Comparison of ENCODE assay signal across 8 cellular contexts in the genomic region with DNA sequence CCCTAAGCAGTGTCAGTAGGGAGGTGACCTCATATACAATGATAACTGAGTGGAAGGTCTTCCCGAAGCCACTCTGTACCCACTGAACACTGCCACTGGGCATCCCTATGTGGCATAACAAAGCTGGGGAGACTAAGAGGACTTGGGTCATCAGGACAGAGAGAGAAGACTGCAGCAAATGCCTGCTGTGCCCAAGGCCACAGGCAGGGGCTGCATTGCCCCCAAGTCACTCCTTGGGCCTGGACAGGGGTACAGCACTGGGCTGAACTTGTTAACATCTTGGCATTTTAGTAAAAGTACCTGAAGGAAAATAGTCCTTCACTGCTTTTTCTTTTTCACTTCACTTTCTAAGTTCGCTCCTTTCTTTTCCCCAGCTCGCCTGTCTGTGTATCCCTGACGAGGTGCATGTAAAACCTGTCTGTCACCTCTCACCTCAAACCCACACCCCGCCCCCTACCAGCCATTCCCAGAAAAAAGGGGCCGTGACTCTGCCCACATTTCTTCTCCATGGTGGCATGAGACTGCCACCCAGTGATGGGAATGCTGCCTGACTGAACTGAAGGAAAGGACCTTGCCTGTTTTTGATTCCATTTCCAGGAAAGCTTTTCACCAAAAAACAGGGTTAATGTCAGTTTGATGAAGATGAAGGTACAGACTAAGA.
DNase-seq lines count a peak whose midpoint lies in the region; ATAC-seq and TF ChIP-seq lines count a peak whose summit lies in the region.

No MANE protein-coding gene starts in this region.

- in situ Hi-C loops in transverse colon (cut with MboI; ENCODE audit: low pct_ligation_motif_present in 1 of 4, low pct_unique_long_range_greater_than_20kb in 1 of 4, low sequenced_read_pairs in 3 of 4) = loop anchor here in 1 of 4 donors (10.0 kb wide), 1 partner anchor 73 kb away; no protein-coding TSS in a partner anchor

- ATAC-seq in heart left ventricle (peak; percentile 43 to 80 (median 68)), GM18519 (IDR thresholded peaks at IDR 0.05; ENCODE audit: low FRiP score, unreplicated experiment) (no peak)
- no peak for ATAC-seq in effector memory CD8-positive, alpha-beta T cell (replicated peaks)
- ATAC-seq in activated T-cell treated with anti-CD3 and anti-CD28 coated beads, Interleukin-2, amount 50 U/mL, for 72 hours (replicated peaks in 1 of 2) = no peak

- POLR2A ChIA-PET in activated CD4-positive, alpha-beta memory T cell treated with anti-CD3 and anti-CD28 coated beads for 36 hours (lab: Charles Lee) = no interaction called here
- POLR2A ChIA-PET in activated CD4-positive, alpha-beta memory T cell treated with anti-CD3 and anti-CD28 coated beads, Interleukin-2, amount 10 ng/mL, durations not matched to agents 7 days and 5 days (lab: Charles Lee) = no interaction called here

- no peak for TF ChIP-seq POLR2A in heart left ventricle (IDR thresholded peaks at IDR 0.05)
- no peak for TF ChIP-seq POLR2A in transverse colon (IDR thresholded peaks at IDR 0.05)

- H3K27me3 ChIP-seq in heart left ventricle (no peaks in the 10 kb centered on the region), transverse colon (no peaks in the 10 kb centered on the region)

- H3K4me3 ChIP-seq in heart left ventricle (no peak overlapping the region), transverse colon (no peak overlapping the region)

- no peaks in the 10 kb centered on the region for H3K9me3 Mint-ChIP-seq in activated CD4-positive, alpha-beta memory T cell treated with anti-CD3 and anti-CD28 coated beads for 36 hours
- no peaks in the 10 kb centered on the region for H3K9me3 Mint-ChIP-seq in activated CD4-positive, alpha-beta memory T cell treated with anti-CD3 and anti-CD28 coated beads, Interleukin-2, amount 10 ng/mL, durations not matched to agents 7 days and 5 days
- H3K9me3 Mint-ChIP-seq in effector memory CD8-positive, alpha-beta T cell = no peaks in the 10 kb centered on the region
- no peaks in the 10 kb centered on the region for H3K9me3 Mint-ChIP-seq in activated T-cell treated with anti-CD3 and anti-CD28 coated beads, Interleukin-2, amount 50 U/mL, for 72 hours

- peak; percentile 29 to 71 (median 49) for TF ChIP-seq CTCF in heart left ventricle (IDR thresholded peaks at IDR 0.05)
- peak in 4 of 5 experiments; percentile 13 to 35 (median 23) for TF ChIP-seq CTCF in transverse colon (IDR thresholded peaks at IDR 0.05)

- H3K36me3 Mint-ChIP-seq in activated CD4-positive, alpha-beta memory T cell treated with anti-CD3 and anti-CD28 coated beads for 36 hours = no peaks in the 10 kb centered on the region
- no peaks in the 10 kb centered on the region for H3K36me3 Mint-ChIP-seq in activated CD4-positive, alpha-beta memory T cell treated with anti-CD3 and anti-CD28 coated beads, Interleukin-2, amount 10 ng/mL, durations not matched to agents 7 days and 5 days (ENCODE audit: low read depth)
- peaks cover 9% of the 10 kb centered on the region for H3K36me3 Mint-ChIP-seq in effector memory CD8-positive, alpha-beta T cell (ENCODE audit: insufficient read depth)
- H3K36me3 Mint-ChIP-seq in activated T-cell treated with anti-CD3 and anti-CD28 coated beads, Interleukin-2, amount 50 U/mL, for 72 hours (ENCODE audit: insufficient read depth in 2 of 2) = no peaks in the 10 kb centered on the region

- no peaks in the 10 kb centered on the region for H3K36me3 ChIP-seq in heart left ventricle
- no peaks in the 10 kb centered on the region for H3K36me3 ChIP-seq in transverse colon

- intact Hi-C loops in activated CD4-positive, alpha-beta memory T cell treated with anti-CD3 and anti-CD28 coated beads for 36 hours (cut with micrococcal nuclease) = no loop called here
- intact Hi-C loops in heart left ventricle (cut with DNase I) (loop anchor here in 3 of 10 donors (5.0 to 10.0 kb wide), 2 partner anchors 71 to 133 kb away; no protein-coding TSS in a partner anchor), transverse colon (cut with DNase I; ENCODE audit: low total_unique reads) (no loop called here)

- no peak overlapping the region for H3K4me3 Mint-ChIP-seq in activated CD4-positive, alpha-beta memory T cell treated with anti-CD3 and anti-CD28 coated beads for 36 hours
- H3K4me3 Mint-ChIP-seq in activated CD4-positive, alpha-beta memory T cell treated with anti-CD3 and anti-CD28 coated beads, Interleukin-2, amount 10 ng/mL, durations not matched to agents 7 days and 5 days = no peak overlapping the region
- H3K4me3 Mint-ChIP-seq in effector memory CD8-positive, alpha-beta T cell = no peak overlapping the region
- no peak overlapping the region for H3K4me3 Mint-ChIP-seq in activated T-cell treated with anti-CD3 and anti-CD28 coated beads, Interleukin-2, amount 50 U/mL, for 72 hours

- WGBS in heart left ventricle, 4 donors = 39 to 62% (median 53%) methylated on average over 6 of the region's 6 CpGs
- WGBS in transverse colon (ENCODE audit: low coverage in 1 of 2), 2 donors = 37 to 44% methylated on average over 4 to 6 of the region's 6 CpGs

- CTCF ChIA-PET in activated CD4-positive, alpha-beta memory T cell treated with anti-CD3 and anti-CD28 coated beads for 36 hours (lab: Charles Lee) = interaction anchor here (0.7 to 1.0 kb wide), 2 partner anchors 12 to 74 kb away, joined by 3 read pairs; no protein-coding TSS in a partner anchor
- CTCF ChIA-PET in activated CD4-positive, alpha-beta memory T cell treated with anti-CD3 and anti-CD28 coated beads, Interleukin-2, amount 10 ng/mL, durations not matched to agents 7 days and 5 days (lab: Charles Lee) = interaction anchor here (0.6 to 1.5 kb wide), 2 partner anchors 15 to 29 kb away, joined by 3 to 5 read pairs; no protein-coding TSS in a partner anchor

- H3K9me3 ChIP-seq in heart left ventricle (no peaks in the 10 kb centered on the region), transverse colon (no peaks in the 10 kb centered on the region)

- H3K4me1 Mint-ChIP-seq in activated CD4-positive, alpha-beta memory T cell treated with anti-CD3 and anti-CD28 coated beads for 36 hours (ENCODE audit: low read depth) = no peaks in the 10 kb centered on the region
- peaks cover 17% of the 10 kb centered on the region for H3K4me1 Mint-ChIP-seq in activated CD4-positive, alpha-beta memory T cell treated with anti-CD3 and anti-CD28 coated beads, Interleukin-2, amount 10 ng/mL, durations not matched to agents 7 days and 5 days
- H3K4me1 Mint-ChIP-seq in effector memory CD8-positive, alpha-beta T cell (ENCODE audit: low read depth in 2 of 2) = peaks cover 0 to 2% of the 10 kb centered on the region in 2 donors
- no peaks in the 10 kb centered on the region for H3K4me1 Mint-ChIP-seq in activated T-cell treated with anti-CD3 and anti-CD28 coated beads, Interleukin-2, amount 50 U/mL, for 72 hours (ENCODE audit: low read depth)

- peaks cover 0 to 3% (median 0%) of the 10 kb centered on the region in 12 donors for H3K4me1 ChIP-seq in heart left ventricle
- peaks cover 0 to 3% (median 0%) of the 10 kb centered on the region in 4 donors for H3K4me1 ChIP-seq in transverse colon

- H3K27ac ChIP-seq in heart left ventricle (peak overlapping the region in 1 of 12 donors; percentile 27), transverse colon (no peak overlapping the region)

- no peaks in the 10 kb centered on the region for H3K27me3 Mint-ChIP-seq in activated CD4-positive, alpha-beta memory T cell treated with anti-CD3 and anti-CD28 coated beads for 36 hours
- no peaks in the 10 kb centered on the region for H3K27me3 Mint-ChIP-seq in activated CD4-positive, alpha-beta memory T cell treated with anti-CD3 and anti-CD28 coated beads, Interleukin-2, amount 10 ng/mL, durations not matched to agents 7 days and 5 days
- H3K27me3 Mint-ChIP-seq in effector memory CD8-positive, alpha-beta T cell = no peaks in the 10 kb centered on the region
- H3K27me3 Mint-ChIP-seq in activated T-cell treated with anti-CD3 and anti-CD28 coated beads, Interleukin-2, amount 50 U/mL, for 72 hours (ENCODE audit: low read depth) = no peaks in the 10 kb centered on the region

- peak; percentile 14 for DNase-seq in activated CD4-positive, alpha-beta memory T cell treated with anti-CD3 and anti-CD28 coated beads for 36 hours
- DNase-seq in activated CD4-positive, alpha-beta memory T cell treated with anti-CD3 and anti-CD28 coated beads, Interleukin-2, amount 10 ng/mL, durations not matched to agents 7 days and 5 days = no peak
- peak; percentile 59 for DNase-seq in SW480 (ENCODE audit: low spot score)
- peak in 4 of 5 donors; percentile 34 to 53 (median 40) for DNase-seq in heart left ventricle
- DNase-seq in transverse colon = peak; percentile 50
- no peak for DNase-seq in effector memory CD8-positive, alpha-beta T cell
- DNase-seq in activated T-cell treated with anti-CD3 and anti-CD28 coated beads, Interleukin-2, amount 50 U/mL, for 72 hours = no peak

- no peak overlapping the region for H3K27ac Mint-ChIP-seq in activated CD4-positive, alpha-beta memory T cell treated with anti-CD3 and anti-CD28 coated beads for 36 hours
- no peak overlapping the region for H3K27ac Mint-ChIP-seq in activated CD4-positive, alpha-beta memory T cell treated with anti-CD3 and anti-CD28 coated beads, Interleukin-2, amount 10 ng/mL, durations not matched to agents 7 days and 5 days
- peak overlapping the region in 1 of 2 donors; percentile 64 for H3K27ac Mint-ChIP-seq in effector memory CD8-positive, alpha-beta T cell
- no peak overlapping the region for H3K27ac Mint-ChIP-seq in activated T-cell treated with anti-CD3 and anti-CD28 coated beads, Interleukin-2, amount 50 U/mL, for 72 hours

- no peak for TF ChIP-seq EP300 in transverse colon (IDR thresholded peaks at IDR 0.05; ENCODE audit: low read depth)

Comparison
In these comparisons a context has a peak if more than half of its experiments do, and no peak if none do; other contexts are left out.
1. DNase-seq: peak in activated CD4-positive, alpha-beta memory T cell treated with anti-CD3 and anti-CD28 coated beads for 36 hours (single experiment), SW480 (single experiment), heart left ventricle (4 of 5) and transverse colon (single experiment); none in activated CD4-positive, alpha-beta memory T cell treated with anti-CD3 and anti-CD28 coated beads, Interleukin-2, amount 10 ng/mL, durations not matched to agents 7 days and 5 days (single experiment), effector memory CD8-positive, alpha-beta T cell (0 of 3) and activated T-cell treated with anti-CD3 and anti-CD28 coated beads, Interleukin-2, amount 50 U/mL, for 72 hours (0 of 2).
2. ATAC-seq: peak in heart left ventricle (4 of 4); none in effector memory CD8-positive, alpha-beta T cell (single experiment), GM18519 (single experiment) and activated T-cell treated with anti-CD3 and anti-CD28 coated beads, Interleukin-2, amount 50 U/mL, for 72 hours (0 of 2).